ENCODE assay signal across 1 cellular context in the genomic region with DNA sequence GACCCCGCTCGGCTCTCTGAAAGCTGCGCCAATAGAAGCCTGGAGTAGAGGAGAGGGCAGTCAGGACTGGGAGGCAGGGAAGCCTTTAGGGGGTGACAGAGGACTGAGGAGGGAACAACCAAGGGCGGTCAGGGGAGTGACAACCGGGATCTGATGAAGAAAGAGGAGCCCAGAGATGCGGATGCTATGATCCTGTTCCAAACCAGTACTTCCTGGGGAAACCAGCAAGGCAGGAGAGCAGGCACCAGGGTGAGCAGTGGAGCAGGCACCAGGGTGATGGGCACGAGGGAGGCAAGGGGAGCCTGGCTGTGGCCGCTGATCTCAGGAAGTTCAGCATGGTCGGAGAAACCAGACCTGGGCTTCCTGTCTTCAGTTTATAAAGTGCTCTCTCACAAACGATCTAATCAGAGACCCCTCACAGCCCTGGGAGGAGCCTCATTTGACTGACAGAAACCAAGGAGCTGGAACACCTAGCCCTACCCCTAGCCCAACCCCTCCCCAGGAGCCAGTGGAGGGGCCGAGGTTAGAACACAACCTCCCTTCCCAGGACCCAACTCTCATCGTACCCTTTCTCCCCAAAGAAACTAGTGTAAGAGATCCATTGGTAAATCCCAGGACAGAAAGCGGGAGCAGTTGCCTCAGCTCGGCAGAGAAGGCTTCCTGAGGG.
TF ChIP-seq lines count a peak whose summit lies in the region.

No MANE protein-coding gene starts in this region.

TF ChIP-seq in GM23338, 12 proteins besides CTCF, POLR2A, EP300 and RAD21 (continued from another document):
- TF ChIP-seq ZNF114 (CRISPR knock-in tag; IDR thresholded peaks at IDR 0.05) (no peak), NANOG (IDR thresholded peaks at IDR 0.05; ENCODE audit: borderline replicate concordance) (no peak), POLR2AphosphoS5 (IDR thresholded peaks at IDR 0.05; ENCODE audit: low read depth) (no peak), ZNF331 (CRISPR knock-in tag; IDR thresholded peaks at IDR 0.05; ENCODE audit: low read depth) (no peak)
- TF ChIP-seq, protein P1, sequence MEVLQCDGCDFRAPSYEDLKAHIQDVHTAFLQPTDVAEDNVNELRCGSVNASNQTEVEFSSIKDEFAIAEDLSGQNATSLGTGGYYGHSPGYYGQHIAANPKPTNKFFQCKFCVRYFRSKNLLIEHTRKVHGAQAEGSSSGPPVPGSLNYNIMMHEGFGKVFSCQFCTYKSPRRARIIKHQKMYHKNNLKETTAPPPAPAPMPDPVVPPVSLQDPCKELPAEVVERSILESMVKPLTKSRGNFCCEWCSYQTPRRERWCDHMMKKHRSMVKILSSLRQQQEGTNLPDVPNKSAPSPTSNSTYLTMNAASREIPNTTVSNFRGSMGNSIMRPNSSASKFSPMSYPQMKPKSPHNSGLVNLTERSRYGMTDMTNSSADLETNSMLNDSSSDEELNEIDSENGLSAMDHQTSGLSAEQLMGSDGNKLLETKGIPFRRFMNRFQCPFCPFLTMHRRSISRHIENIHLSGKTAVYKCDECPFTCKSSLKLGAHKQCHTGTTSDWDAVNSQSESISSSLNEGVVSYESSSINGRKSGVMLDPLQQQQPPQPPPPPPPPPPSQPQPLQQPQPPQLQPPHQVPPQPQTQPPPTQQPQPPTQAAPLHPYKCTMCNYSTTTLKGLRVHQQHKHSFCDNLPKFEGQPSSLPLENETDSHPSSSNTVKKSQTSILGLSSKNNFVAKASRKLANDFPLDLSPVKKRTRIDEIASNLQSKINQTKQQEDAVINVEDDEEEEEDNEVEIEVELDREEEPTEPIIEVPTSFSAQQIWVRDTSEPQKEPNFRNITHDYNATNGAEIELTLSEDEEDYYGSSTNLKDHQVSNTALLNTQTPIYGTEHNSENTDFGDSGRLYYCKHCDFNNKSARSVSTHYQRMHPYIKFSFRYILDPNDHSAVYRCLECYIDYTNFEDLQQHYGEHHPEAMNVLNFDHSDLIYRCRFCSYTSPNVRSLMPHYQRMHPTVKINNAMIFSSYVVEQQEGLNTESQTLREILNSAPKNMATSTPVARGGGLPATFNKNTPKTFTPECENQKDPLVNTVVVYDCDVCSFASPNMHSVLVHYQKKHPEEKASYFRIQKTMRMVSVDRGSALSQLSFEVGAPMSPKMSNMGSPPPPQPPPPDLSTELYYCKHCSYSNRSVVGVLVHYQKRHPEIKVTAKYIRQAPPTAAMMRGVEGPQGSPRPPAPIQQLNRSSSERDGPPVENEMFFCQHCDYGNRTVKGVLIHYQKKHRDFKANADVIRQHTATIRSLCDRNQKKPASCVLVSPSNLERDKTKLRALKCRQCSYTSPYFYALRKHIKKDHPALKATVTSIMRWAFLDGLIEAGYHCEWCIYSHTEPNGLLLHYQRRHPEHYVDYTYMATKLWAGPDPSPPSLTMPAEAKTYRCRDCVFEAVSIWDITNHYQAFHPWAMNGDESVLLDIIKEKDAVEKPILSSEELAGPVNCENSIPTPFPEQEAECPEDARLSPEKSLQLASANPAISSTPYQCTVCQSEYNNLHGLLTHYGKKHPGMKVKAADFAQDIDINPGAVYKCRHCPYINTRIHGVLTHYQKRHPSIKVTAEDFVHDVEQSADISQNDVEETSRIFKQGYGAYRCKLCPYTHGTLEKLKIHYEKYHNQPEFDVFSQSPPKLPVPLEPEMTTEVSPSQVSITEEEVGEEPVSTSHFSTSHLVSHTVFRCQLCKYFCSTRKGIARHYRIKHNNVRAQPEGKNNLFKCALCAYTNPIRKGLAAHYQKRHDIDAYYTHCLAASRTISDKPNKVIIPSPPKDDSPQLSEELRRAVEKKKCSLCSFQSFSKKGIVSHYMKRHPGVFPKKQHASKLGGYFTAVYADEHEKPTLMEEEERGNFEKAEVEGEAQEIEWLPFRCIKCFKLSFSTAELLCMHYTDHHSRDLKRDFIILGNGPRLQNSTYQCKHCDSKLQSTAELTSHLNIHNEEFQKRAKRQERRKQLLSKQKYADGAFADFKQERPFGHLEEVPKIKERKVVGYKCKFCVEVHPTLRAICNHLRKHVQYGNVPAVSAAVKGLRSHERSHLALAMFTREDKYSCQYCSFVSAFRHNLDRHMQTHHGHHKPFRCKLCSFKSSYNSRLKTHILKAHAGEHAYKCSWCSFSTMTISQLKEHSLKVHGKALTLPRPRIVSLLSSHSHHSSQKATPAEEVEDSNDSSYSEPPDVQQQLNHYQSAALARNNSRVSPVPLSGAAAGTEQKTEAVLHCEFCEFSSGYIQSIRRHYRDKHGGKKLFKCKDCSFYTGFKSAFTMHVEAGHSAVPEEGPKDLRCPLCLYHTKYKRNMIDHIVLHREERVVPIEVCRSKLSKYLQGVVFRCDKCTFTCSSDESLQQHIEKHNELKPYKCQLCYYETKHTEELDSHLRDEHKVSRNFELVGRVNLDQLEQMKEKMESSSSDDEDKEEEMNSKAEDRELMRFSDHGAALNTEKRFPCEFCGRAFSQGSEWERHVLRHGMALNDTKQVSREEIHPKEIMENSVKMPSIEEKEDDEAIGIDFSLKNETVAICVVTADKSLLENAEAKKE (CRISPR knock-in tag; IDR thresholded peaks at IDR 0.05): no peak
- TF ChIP-seq, protein P2, sequence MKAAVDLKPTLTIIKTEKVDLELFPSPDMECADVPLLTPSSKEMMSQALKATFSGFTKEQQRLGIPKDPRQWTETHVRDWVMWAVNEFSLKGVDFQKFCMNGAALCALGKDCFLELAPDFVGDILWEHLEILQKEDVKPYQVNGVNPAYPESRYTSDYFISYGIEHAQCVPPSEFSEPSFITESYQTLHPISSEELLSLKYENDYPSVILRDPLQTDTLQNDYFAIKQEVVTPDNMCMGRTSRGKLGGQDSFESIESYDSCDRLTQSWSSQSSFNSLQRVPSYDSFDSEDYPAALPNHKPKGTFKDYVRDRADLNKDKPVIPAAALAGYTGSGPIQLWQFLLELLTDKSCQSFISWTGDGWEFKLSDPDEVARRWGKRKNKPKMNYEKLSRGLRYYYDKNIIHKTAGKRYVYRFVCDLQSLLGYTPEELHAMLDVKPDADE (IDR thresholded peaks at IDR 0.05): no peak
- TF ChIP-seq, protein P3, sequence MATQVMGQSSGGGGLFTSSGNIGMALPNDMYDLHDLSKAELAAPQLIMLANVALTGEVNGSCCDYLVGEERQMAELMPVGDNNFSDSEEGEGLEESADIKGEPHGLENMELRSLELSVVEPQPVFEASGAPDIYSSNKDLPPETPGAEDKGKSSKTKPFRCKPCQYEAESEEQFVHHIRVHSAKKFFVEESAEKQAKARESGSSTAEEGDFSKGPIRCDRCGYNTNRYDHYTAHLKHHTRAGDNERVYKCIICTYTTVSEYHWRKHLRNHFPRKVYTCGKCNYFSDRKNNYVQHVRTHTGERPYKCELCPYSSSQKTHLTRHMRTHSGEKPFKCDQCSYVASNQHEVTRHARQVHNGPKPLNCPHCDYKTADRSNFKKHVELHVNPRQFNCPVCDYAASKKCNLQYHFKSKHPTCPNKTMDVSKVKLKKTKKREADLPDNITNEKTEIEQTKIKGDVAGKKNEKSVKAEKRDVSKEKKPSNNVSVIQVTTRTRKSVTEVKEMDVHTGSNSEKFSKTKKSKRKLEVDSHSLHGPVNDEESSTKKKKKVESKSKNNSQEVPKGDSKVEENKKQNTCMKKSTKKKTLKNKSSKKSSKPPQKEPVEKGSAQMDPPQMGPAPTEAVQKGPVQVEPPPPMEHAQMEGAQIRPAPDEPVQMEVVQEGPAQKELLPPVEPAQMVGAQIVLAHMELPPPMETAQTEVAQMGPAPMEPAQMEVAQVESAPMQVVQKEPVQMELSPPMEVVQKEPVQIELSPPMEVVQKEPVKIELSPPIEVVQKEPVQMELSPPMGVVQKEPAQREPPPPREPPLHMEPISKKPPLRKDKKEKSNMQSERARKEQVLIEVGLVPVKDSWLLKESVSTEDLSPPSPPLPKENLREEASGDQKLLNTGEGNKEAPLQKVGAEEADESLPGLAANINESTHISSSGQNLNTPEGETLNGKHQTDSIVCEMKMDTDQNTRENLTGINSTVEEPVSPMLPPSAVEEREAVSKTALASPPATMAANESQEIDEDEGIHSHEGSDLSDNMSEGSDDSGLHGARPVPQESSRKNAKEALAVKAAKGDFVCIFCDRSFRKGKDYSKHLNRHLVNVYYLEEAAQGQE (IDR thresholded peaks at IDR 0.05; ENCODE audit: unreplicated experiment): no peak
